ENCODE assay signal across 11 cellular contexts in the genomic region with DNA sequence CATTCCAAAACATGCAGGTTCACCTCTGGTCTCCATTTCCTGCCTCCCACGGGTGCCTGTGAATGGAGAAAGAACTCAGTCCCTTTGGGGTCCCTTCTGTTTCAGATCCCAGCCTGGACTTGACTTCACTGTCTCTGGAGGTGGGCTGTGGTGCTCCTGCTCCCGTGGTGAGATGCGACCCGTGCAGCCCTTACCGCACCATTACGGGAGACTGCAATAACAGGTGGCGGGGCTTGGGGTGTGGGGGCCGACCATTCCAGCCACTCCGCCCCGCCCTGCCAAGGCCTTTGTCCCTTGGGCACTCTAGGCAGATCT. TPM values are rescaled to one million over a fixed set of nuclear protein-coding genes. Genes with fewer than 3 reads are reported as not detected.
A peak's percentile ranks its signal among the peaks of the same experiment; 100 is the strongest.
DNase-seq lines count a peak whose midpoint lies in the region; ATAC-seq and TF ChIP-seq lines count a peak whose summit lies in the region.
"Had no signal": no experiment of that assay in that cellular context is flagged by ENCODE, and none has a peak within 500 bp of the region (broad histone marks: within the 10 kb centered on the region; RNA-seq: fewer than 3 reads in every experiment).

No MANE protein-coding gene starts in this region.

- no peaks in the 10 kb centered on the region for H3K9me3 Mint-ChIP-seq in activated naive CD4-positive, alpha-beta T cell treated with anti-CD3 and anti-CD28 coated beads for 36 hours
- H3K9me3 Mint-ChIP-seq in activated T-helper 17 cell treated with anti-CD3 and anti-CD28 coated beads, Interleukin-2, amount 50 U/mL, for 72 hours: no peaks in the 10 kb centered on the region
- H3K9me3 Mint-ChIP-seq: CD4-positive, CD25-positive, alpha-beta regulatory T cell had no signal

- intact Hi-C loops in activated naive CD4-positive, alpha-beta T cell treated with anti-CD3 and anti-CD28 coated beads for 36 hours (cut with micrococcal nuclease): loop anchor here (1.0 to 5.0 kb wide), 4 partner anchors 47 to 198 kb away; a partner anchor contains a TSS
- intact Hi-C loops in mucosa of descending colon (cut with DNase I, micrococcal nuclease): no loop called here

- H3K4me1 ChIP-seq in suprapubic skin (peaks cover 15% of the 10 kb centered on the region), mucosa of descending colon (ENCODE audit: low read depth) (peaks cover 6% of the 10 kb centered on the region)

- CTCF ChIA-PET in activated naive CD4-positive, alpha-beta T cell treated with anti-CD3 and anti-CD28 coated beads for 36 hours (lab: Charles Lee): interaction anchor here (0.9 to 2.1 kb wide), 13 partner anchors 14 to 240 kb away, joined by 3 to 13 read pairs (median 7); a partner anchor contains a TSS

- no peaks in the 10 kb centered on the region for H3K36me3 Mint-ChIP-seq in activated naive CD4-positive, alpha-beta T cell treated with anti-CD3 and anti-CD28 coated beads for 36 hours (ENCODE audit: low read depth)
- no peaks in the 10 kb centered on the region for H3K36me3 Mint-ChIP-seq in activated T-helper 17 cell treated with anti-CD3 and anti-CD28 coated beads, Interleukin-2, amount 50 U/mL, for 72 hours (ENCODE audit: low read depth)
- H3K36me3 Mint-ChIP-seq: CD4-positive, CD25-positive, alpha-beta regulatory T cell had no signal

- DNase-seq in activated naive CD4-positive, alpha-beta T cell treated with anti-CD3 and anti-CD28 coated beads for 36 hours: no peak
- no peak for DNase-seq in activated naive CD4-positive, alpha-beta T cell treated with anti-CD3 and anti-CD28 coated beads, Interleukin-2, amount 50 U/mL, for 16 hours
- DNase-seq in suprapubic skin (ENCODE audit: low spot score in 2 of 2) (no peak), DMS53 (lab: John Stamatoyannopoulos, UW) (no peak), mucosa of descending colon (no peak)
- DNase-seq: GOT3, NCI-H187 treated with DMSO at 0.1 percent for 48 hours had no signal

- H3K27ac ChIP-seq in suprapubic skin: no peak overlapping the region

- 19% methylated on average over 10 of the region's 10 CpGs for WGBS in suprapubic skin

- no peak overlapping the region for H3K27ac Mint-ChIP-seq in activated naive CD4-positive, alpha-beta T cell treated with anti-CD3 and anti-CD28 coated beads for 36 hours
- H3K27ac Mint-ChIP-seq in activated T-helper 17 cell treated with anti-CD3 and anti-CD28 coated beads, Interleukin-2, amount 50 U/mL, for 72 hours: no peak overlapping the region

- peak overlapping the region; percentile 27 for H3K4me3 Mint-ChIP-seq in activated naive CD4-positive, alpha-beta T cell treated with anti-CD3 and anti-CD28 coated beads for 36 hours
- H3K4me3 Mint-ChIP-seq in activated T-helper 17 cell treated with anti-CD3 and anti-CD28 coated beads, Interleukin-2, amount 50 U/mL, for 72 hours: peak overlapping the region; percentile 57

- TF ChIP-seq POLR2A in suprapubic skin (IDR thresholded peaks at IDR 0.05): no peak

- TF ChIP-seq CTCF in suprapubic skin (IDR thresholded peaks at IDR 0.05): no peak
- TF ChIP-seq CTCF in mucosa of descending colon (IDR thresholded peaks at IDR 0.05): no peak

- H3K4me1 Mint-ChIP-seq in activated naive CD4-positive, alpha-beta T cell treated with anti-CD3 and anti-CD28 coated beads for 36 hours (ENCODE audit: low read depth): peaks cover 11% of the 10 kb centered on the region
- H3K4me1 Mint-ChIP-seq in activated T-helper 17 cell treated with anti-CD3 and anti-CD28 coated beads, Interleukin-2, amount 50 U/mL, for 72 hours: peaks cover 3% of the 10 kb centered on the region

- peaks cover 4% of the 10 kb centered on the region for H3K27me3 Mint-ChIP-seq in activated naive CD4-positive, alpha-beta T cell treated with anti-CD3 and anti-CD28 coated beads for 36 hours (ENCODE audit: low read depth)
- peaks cover 14% of the 10 kb centered on the region for H3K27me3 Mint-ChIP-seq in activated T-helper 17 cell treated with anti-CD3 and anti-CD28 coated beads, Interleukin-2, amount 50 U/mL, for 72 hours

- H3K9me3 ChIP-seq in iPS-18c (ENCODE audit: control insufficient read depth, insufficient read depth, low read length) (peaks cover 11% of the 10 kb centered on the region), suprapubic skin (no peaks in the 10 kb centered on the region), mucosa of descending colon (no peaks in the 10 kb centered on the region)

- no peak for ATAC-seq in activated T-helper 17 cell treated with anti-CD3 and anti-CD28 coated beads, Interleukin-2, amount 50 U/mL, for 72 hours (replicated peaks)
- ATAC-seq in mucosa of descending colon (no peak), HG03108 (IDR thresholded peaks at IDR 0.05; ENCODE audit: unreplicated experiment) (no peak)

- H3K4me3 ChIP-seq in iPS-18c (ENCODE audit: insufficient read depth, low read depth, low read length) (peak overlapping the region; percentile 45; the same call in 1 of the 2 replicates), suprapubic skin (peak overlapping the region; percentile 55), mucosa of descending colon (no peak overlapping the region)

- no peak for TF ChIP-seq EP300 in suprapubic skin (IDR thresholded peaks at IDR 0.05)

- H3K27me3 ChIP-seq in suprapubic skin: peaks cover 43% of the 10 kb centered on the region

- no peaks in the 10 kb centered on the region for H3K36me3 ChIP-seq in suprapubic skin
- H3K36me3 ChIP-seq in mucosa of descending colon (ENCODE audit: low read depth): no peaks in the 10 kb centered on the region

RNA-seq across cellular contexts. Expression of a gene that starts 10.5 kb away (rescaled TPM):
- total RNA-seq in activated naive CD4-positive, alpha-beta T cell treated with anti-CD3 and anti-CD28 coated beads for 36 hours: not detected
- total RNA-seq in activated T-helper 17 cell treated with anti-CD3 and anti-CD28 coated beads, Interleukin-2, amount 50 U/mL, for 72 hours: under 1 TPM in 1 of 2 donors, not detected in 1; 0.16 TPM
- under 1 TPM in 2 of 4 donors, not detected in 2; 0.19 to 0.23 TPM for total RNA-seq in suprapubic skin
- total RNA-seq in mucosa of descending colon: not detected

RNA-seq across cellular contexts. Expression of a gene that starts 29.9 kb away (rescaled TPM):
- 10 to 100 TPM; 27.1 to 29.2 TPM for total RNA-seq in activated naive CD4-positive, alpha-beta T cell treated with anti-CD3 and anti-CD28 coated beads for 36 hours
- total RNA-seq in activated T-helper 17 cell treated with anti-CD3 and anti-CD28 coated beads, Interleukin-2, amount 50 U/mL, for 72 hours: 10 to 100 TPM; 15.0 to 16.3 TPM
- total RNA-seq in suprapubic skin: 10 to 100 TPM; 11.0 to 25.1 (median 17.2) TPM
- 10 to 100 TPM; 12.9 to 18.5 (median 14.7) TPM for total RNA-seq in mucosa of descending colon

RNA-seq across cellular contexts. Expression of a gene that starts 31.8 kb away (rescaled TPM):
- total RNA-seq in activated naive CD4-positive, alpha-beta T cell treated with anti-CD3 and anti-CD28 coated beads for 36 hours: not detected
- 1 to 10 TPM; 1.2 to 2.0 TPM for total RNA-seq in activated T-helper 17 cell treated with anti-CD3 and anti-CD28 coated beads, Interleukin-2, amount 50 U/mL, for 72 hours
- not detected for total RNA-seq in suprapubic skin
- total RNA-seq in mucosa of descending colon: under 1 TPM in 1 of 3 donors, not detected in 2; 0.19 TPM
- total RNA-seq: CD4-positive, CD25-positive, alpha-beta regulatory T cell had no signal

RNA-seq across cellular contexts. Expression of a gene that starts 56.4 kb away (rescaled TPM):
- total RNA-seq in activated naive CD4-positive, alpha-beta T cell treated with anti-CD3 and anti-CD28 coated beads for 36 hours: not detected
- not detected for total RNA-seq in activated T-helper 17 cell treated with anti-CD3 and anti-CD28 coated beads, Interleukin-2, amount 50 U/mL, for 72 hours
- total RNA-seq in suprapubic skin: under 1 TPM in 1 of 4 donors, not detected in 3; 0.25 TPM
- not detected for total RNA-seq in mucosa of descending colon
- total RNA-seq: CD4-positive, CD25-positive, alpha-beta regulatory T cell had no signal
